ENCODE assay signal across 10 cellular contexts in genomic region chr5:181234455-181235306, GRCh38. TPM values are rescaled to one million over a fixed set of nuclear protein-coding genes. Genes with fewer than 3 reads are reported as not detected.
DNase-seq lines count a peak whose midpoint lies in the region; ATAC-seq and TF ChIP-seq lines count a peak whose summit lies in the region.
"Had no signal": no experiment of that assay in that cellular context is flagged by ENCODE, and none has a peak within 500 bp of the region (broad histone marks: within the 10 kb centered on the region; RNA-seq: fewer than 3 reads in every experiment).

No MANE protein-coding gene starts in this region.

- H3K27ac ChIP-seq in OCI-LY1 (ENCODE audit: low read depth, low read length, poor library complexity, severe bottlenecking), result peak overlapping the region; percentile 70
- no peak overlapping the region for H3K27ac ChIP-seq in psoas muscle
- H3K27ac ChIP-seq in esophagus squamous epithelium, result peak overlapping the region in 1 of 4 donors; percentile 9
- H3K27ac ChIP-seq: colonic mucosa had no signal

- H3K4me2 ChIP-seq in OCI-LY1 (ENCODE audit: low read length), result peak overlapping the region; percentile 28; the same call in 1 of the 2 replicates

- H3F3A ChIP-seq in OCI-LY1 (ENCODE audit: insufficient read depth, low read length), result peaks cover 28% of the 10 kb centered on the region

- H3K9me3 ChIP-seq in OCI-LY1 (ENCODE audit: low read length) (no peaks in the 10 kb centered on the region), psoas muscle (no peaks in the 10 kb centered on the region), esophagus squamous epithelium (no peaks in the 10 kb centered on the region)
- H3K9me3 ChIP-seq: colonic mucosa had no signal

- peak overlapping the region; percentile 10 for H3K27ac Mint-ChIP-seq in activated CD4-positive, alpha-beta T cell treated with anti-CD3 and anti-CD28 coated beads, Interleukin-2, amount 10 ng/mL, durations not matched to agents 24 days and 14 days

- no peak overlapping the region for H3K4me3 Mint-ChIP-seq in activated CD4-positive, alpha-beta T cell treated with anti-CD3 and anti-CD28 coated beads, Interleukin-2, amount 10 ng/mL, durations not matched to agents 24 days and 14 days

- 81 to 89% (median 83%) methylated on average over 22 of the region's 22 CpGs for WGBS in psoas muscle, 3 donors
- WGBS in esophagus squamous epithelium, 2 donors, result 77 to 79% methylated on average over 10 to 12 of the region's 22 CpGs

- no peaks in the 10 kb centered on the region for H3K79me2 ChIP-seq in OCI-LY1 (ENCODE audit: insufficient read depth, low read length)

- peaks cover 87% of the 10 kb centered on the region for H3K36me3 ChIP-seq in OCI-LY1 (ENCODE audit: insufficient read depth, low read length)
- H3K36me3 ChIP-seq in psoas muscle (ENCODE audit: insufficient read depth in 1 of 2, low read depth in 1 of 2), result peaks cover 16 to 97% of the 10 kb centered on the region in 2 donors
- peaks cover 27 to 98% (median 57%) of the 10 kb centered on the region in 3 donors for H3K36me3 ChIP-seq in esophagus squamous epithelium

- TF ChIP-seq CTCF in OCI-LY1 (IDR thresholded peaks at IDR 0.05; ENCODE audit: low read length) (no peak), psoas muscle (IDR thresholded peaks at IDR 0.05) (no peak), esophagus squamous epithelium (IDR thresholded peaks at IDR 0.05) (no peak)

- DNase-seq in activated CD4-positive, alpha-beta T cell treated with anti-CD3 and anti-CD28 coated beads, Interleukin-2, amount 10 ng/mL, durations not matched to agents 24 days and 14 days, result no peak
- DNase-seq in activated CD4-positive, alpha-beta T cell treated with anti-CD3 and anti-CD28 coated beads for 1 hour, result no peak
- DNase-seq in cerebellar cortex (ENCODE audit: low spot score) (peak; percentile 57), psoas muscle (no peak), esophagus squamous epithelium (lab: John Stamatoyannopoulos, UW) (no peak), ureter (ENCODE audit: low spot score) (no peak), NCI-H1436 treated with DMSO at 0.1 percent for 48 hours (lab: John Stamatoyannopoulos, UW) (no peak)
- DNase-seq: ACHN, colonic mucosa had no signal

- H4K20me1 ChIP-seq in OCI-LY1 (ENCODE audit: insufficient read depth, low read length), result no peaks in the 10 kb centered on the region

- no peak overlapping the region for H2AFZ ChIP-seq in OCI-LY1 (ENCODE audit: low read length)

- peak; percentile 3 to 24 (median 18) for ATAC-seq in psoas muscle

- peaks cover 26% of the 10 kb centered on the region for H3K4me1 ChIP-seq in OCI-LY1 (ENCODE audit: insufficient read depth, low read length, severe bottlenecking)
- H3K4me1 ChIP-seq in psoas muscle, result no peaks in the 10 kb centered on the region
- peaks cover 0 to 19% (median 0%) of the 10 kb centered on the region in 3 donors for H3K4me1 ChIP-seq in esophagus squamous epithelium
- H3K4me1 ChIP-seq: colonic mucosa had no signal

- intact Hi-C loops in activated CD4-positive, alpha-beta T cell treated with anti-CD3 and anti-CD28 coated beads, Interleukin-2, amount 10 ng/mL, durations not matched to agents 24 days and 14 days (cut with micrococcal nuclease), result no loop called here
- intact Hi-C loops in psoas muscle (cut with DNase I), result no loop called here
- intact Hi-C loops in esophagus squamous epithelium (cut with DNase I), result no loop called here

- TF ChIP-seq POLR2A in esophagus squamous epithelium (IDR thresholded peaks at IDR 0.05), result no peak

- H3K9me2 ChIP-seq in OCI-LY1 (ENCODE audit: low read depth, low read length), result no peaks in the 10 kb centered on the region

- H3K4me3 ChIP-seq in OCI-LY1 (ENCODE audit: low read depth, low read length, poor library complexity, severe bottlenecking) (no peak overlapping the region), psoas muscle (no peak overlapping the region), esophagus squamous epithelium (no peak overlapping the region)
- H3K4me3 ChIP-seq: colonic mucosa had no signal

- peak overlapping the region; percentile 20; the same call in 1 of the 2 replicates for H3K9ac ChIP-seq in OCI-LY1 (ENCODE audit: low read length)

- H3K27me3 ChIP-seq in OCI-LY1 (ENCODE audit: insufficient read depth, low read length) (no peaks in the 10 kb centered on the region), psoas muscle (ENCODE audit: insufficient read depth in 3 of 3, low read length in 2 of 3) (no peaks in the 10 kb centered on the region), esophagus squamous epithelium (no peaks in the 10 kb centered on the region)
- H3K27me3 ChIP-seq: colonic mucosa had no signal

- H3K27me3 Mint-ChIP-seq in activated CD4-positive, alpha-beta T cell treated with anti-CD3 and anti-CD28 coated beads, Interleukin-2, amount 10 ng/mL, durations not matched to agents 24 days and 14 days, result no peaks in the 10 kb centered on the region

- H3K4me1 Mint-ChIP-seq in activated CD4-positive, alpha-beta T cell treated with anti-CD3 and anti-CD28 coated beads, Interleukin-2, amount 10 ng/mL, durations not matched to agents 24 days and 14 days, result peaks cover 34% of the 10 kb centered on the region

- no peaks in the 10 kb centered on the region for H3K9me3 Mint-ChIP-seq in activated CD4-positive, alpha-beta T cell treated with anti-CD3 and anti-CD28 coated beads, Interleukin-2, amount 10 ng/mL, durations not matched to agents 24 days and 14 days

- H3K36me3 Mint-ChIP-seq in activated CD4-positive, alpha-beta T cell treated with anti-CD3 and anti-CD28 coated beads, Interleukin-2, amount 10 ng/mL, durations not matched to agents 24 days and 14 days (ENCODE audit: low read depth), result peaks cover 82% of the 10 kb centered on the region

RNA-seq across cellular contexts. Expression of gene RACK1, which starts 9.0 kb away (rescaled TPM):
- 2,172 and 2,196 TPM in 2 replicates for total RNA-seq in activated CD4-positive, alpha-beta T cell treated with anti-CD3 and anti-CD28 coated beads, Interleukin-2, amount 10 ng/mL, durations not matched to agents 24 days and 14 days
- total RNA-seq in psoas muscle (1,000 to 10,000 TPM in 1 of 4 donors, 100 to 1,000 TPM in 3; 832 to 1,110 (median 978) TPM), esophagus squamous epithelium (1,000 to 10,000 TPM; 1,705 to 2,735 (median 2,064) TPM), ureter (1,824 TPM)
- polyA plus RNA-seq in psoas muscle, result 1,000 to 10,000 TPM; 1,678 to 3,660 (median 1,849) TPM

RNA-seq across cellular contexts. Expression of gene TRIM41, which starts 11.6 kb away (rescaled TPM):
- 31.6 and 35.2 TPM in 2 replicates for total RNA-seq in activated CD4-positive, alpha-beta T cell treated with anti-CD3 and anti-CD28 coated beads, Interleukin-2, amount 10 ng/mL, durations not matched to agents 24 days and 14 days
- total RNA-seq in psoas muscle (10 to 100 TPM; 26.6 to 33.6 (median 31.5) TPM), esophagus squamous epithelium (10 to 100 TPM; 12.0 to 22.1 (median 13.8) TPM), ureter (34.5 TPM)
- polyA plus RNA-seq in psoas muscle, result 10 to 100 TPM; 12.5 to 44.0 (median 17.4) TPM

RNA-seq across cellular contexts. Expression of gene TRIM52, which starts 26.3 kb away (rescaled TPM):
- total RNA-seq in activated CD4-positive, alpha-beta T cell treated with anti-CD3 and anti-CD28 coated beads, Interleukin-2, amount 10 ng/mL, durations not matched to agents 24 days and 14 days, result 15.7 and 16.8 TPM in 2 replicates
- 1 to 10 TPM; 3.0 to 5.8 (median 5.3) TPM for total RNA-seq in psoas muscle
- polyA plus RNA-seq in psoas muscle, result 10 to 100 TPM in 1 of 3 donors, 1 to 10 TPM in 2; 1.5 to 17.6 (median 4.8) TPM
- 10 to 100 TPM in 1 of 4 donors, 1 to 10 TPM in 3; 2.0 to 11.1 (median 3.3) TPM for total RNA-seq in esophagus squamous epithelium
- 22.5 TPM for total RNA-seq in ureter

RNA-seq across cellular contexts. Expression of gene TRIM7, which starts 29.7 kb away (rescaled TPM):
- 2.7 TPM in 2 replicates for total RNA-seq in activated CD4-positive, alpha-beta T cell treated with anti-CD3 and anti-CD28 coated beads, Interleukin-2, amount 10 ng/mL, durations not matched to agents 24 days and 14 days
- 10 to 100 TPM; 18.5 to 42.6 (median 32.4) TPM for total RNA-seq in psoas muscle
- polyA plus RNA-seq in psoas muscle, result 10 to 100 TPM; 10.4 to 37.7 (median 21.2) TPM
- total RNA-seq in esophagus squamous epithelium, result 10 to 100 TPM; 44.8 to 80.6 (median 54.5) TPM
- 3.0 TPM for total RNA-seq in ureter
